31 cellular contexts compared by ENCODE assay signal in the genomic region with DNA sequence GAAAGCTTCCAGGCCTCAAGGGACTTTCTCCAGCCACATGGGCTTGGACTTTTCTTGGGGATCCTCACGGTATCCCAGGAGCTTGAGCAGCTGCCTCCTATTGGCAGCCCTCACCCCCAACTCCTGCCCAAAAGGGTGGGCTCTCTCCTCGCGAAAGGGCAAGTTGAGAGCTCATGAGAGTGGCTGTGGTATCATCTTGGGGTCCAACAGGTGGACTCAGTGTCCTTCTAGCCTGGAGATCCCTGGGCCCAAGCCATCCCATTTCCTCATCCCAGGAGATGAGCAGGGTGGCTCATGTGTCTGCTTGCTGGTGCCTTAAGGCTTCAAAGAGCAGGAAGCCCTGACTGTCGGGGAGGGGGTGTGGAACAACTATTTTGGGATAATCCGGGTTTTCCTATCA. TPM values are rescaled to one million over a fixed set of nuclear protein-coding genes. Genes with fewer than 3 reads are reported as not detected.
"Had no signal": no experiment of that assay in that cellular context is flagged by ENCODE, and none has a peak within 500 bp of the region (broad histone marks: within the 10 kb centered on the region; RNA-seq: fewer than 3 reads in every experiment).

No MANE protein-coding gene starts in this region.

- H3K27ac ChIP-seq: body of pancreas, KMS-11, SJSA1 had no signal

- H3K27ac Mint-ChIP-seq: activated CD4-positive, alpha-beta memory T cell treated with anti-CD3 and anti-CD28 coated beads, Interleukin-2, amount 10 ng/mL, durations not matched to agents 7 days and 5 days; activated naive CD4-positive, alpha-beta T cell treated with anti-CD3 and anti-CD28 coated beads, Interleukin-2, amount 50 U/mL, for 24 hours; activated T-helper 17 cell treated with anti-CD3 and anti-CD28 coated beads, Interleukin-2, amount 50 U/mL, for 72 hours; T-helper 1 cell treated with Interleukin-12 subunit alpha and Interleukin-12 subunit beta and Interleukin-4 antibody, amounts not matched to agents 30 μg/mL and 1 μg/mL, for 36 hours; WTC11 had no signal

- H3K4me1 Mint-ChIP-seq: activated CD4-positive, alpha-beta memory T cell treated with anti-CD3 and anti-CD28 coated beads, Interleukin-2, amount 10 ng/mL, durations not matched to agents 7 days and 5 days; activated naive CD4-positive, alpha-beta T cell treated with anti-CD3 and anti-CD28 coated beads, Interleukin-2, amount 50 U/mL, for 24 hours; activated T-helper 17 cell treated with anti-CD3 and anti-CD28 coated beads, Interleukin-2, amount 50 U/mL, for 72 hours; central memory CD8-positive, alpha-beta T cell had no signal

- FAIRE-seq: bronchial epithelial cell, colon had no signal

- H3K9me3 ChIP-seq: body of pancreas, SJSA1 had no signal

- H3K36me3 ChIP-seq: SJSA1 had no signal

- H3K36me3 Mint-ChIP-seq: activated naive CD4-positive, alpha-beta T cell treated with anti-CD3 and anti-CD28 coated beads, Interleukin-2, amount 50 U/mL, for 24 hours; WTC11 had no signal

- H3K9me3 Mint-ChIP-seq: activated CD4-positive, alpha-beta memory T cell treated with anti-CD3 and anti-CD28 coated beads, Interleukin-2, amount 10 ng/mL, durations not matched to agents 7 days and 5 days; activated naive CD4-positive, alpha-beta T cell treated with anti-CD3 and anti-CD28 coated beads, Interleukin-2, amount 50 U/mL, for 24 hours; activated T-helper 17 cell treated with anti-CD3 and anti-CD28 coated beads, Interleukin-2, amount 50 U/mL, for 72 hours; central memory CD8-positive, alpha-beta T cell; T-helper 1 cell treated with Interleukin-12 subunit alpha and Interleukin-12 subunit beta and Interleukin-4 antibody, amounts not matched to agents 30 μg/mL and 1 μg/mL, for 36 hours; WTC11 had no signal

- H3K27me3 ChIP-seq: body of pancreas, SJSA1 had no signal

- H3K4me3 ChIP-seq: body of pancreas, SJSA1 had no signal

- H3K4me3 Mint-ChIP-seq: activated CD4-positive, alpha-beta memory T cell treated with anti-CD3 and anti-CD28 coated beads, Interleukin-2, amount 10 ng/mL, durations not matched to agents 7 days and 5 days; activated naive CD4-positive, alpha-beta T cell treated with anti-CD3 and anti-CD28 coated beads, Interleukin-2, amount 50 U/mL, for 24 hours; activated T-helper 17 cell treated with anti-CD3 and anti-CD28 coated beads, Interleukin-2, amount 50 U/mL, for 72 hours; central memory CD8-positive, alpha-beta T cell; T-helper 1 cell treated with Interleukin-12 subunit alpha and Interleukin-12 subunit beta and Interleukin-4 antibody, amounts not matched to agents 30 μg/mL and 1 μg/mL, for 36 hours; WTC11 had no signal

- H3K4me2 ChIP-seq: KMS-11 had no signal

- H3K9ac ChIP-seq: KMS-11 had no signal

- DNase-seq: activated CD4-positive, alpha-beta memory T cell treated with anti-CD3 and anti-CD28 coated beads, Interleukin-2, amount 10 ng/mL, durations not matched to agents 7 days and 5 days; activated CD4-positive, alpha-beta T cell treated with anti-CD3 and anti-CD28 coated beads for 1 hour; activated CD4-positive, alpha-beta T cell treated with anti-CD3 and anti-CD28 coated beads, Interleukin-2, amount 50 U/mL, for 1 hour; activated T-cell treated with anti-CD3 and anti-CD28 coated beads for 4 hours; activated T-cell treated with anti-CD3 and anti-CD28 coated beads, Interleukin-2, amount 50 U/mL, for 48 hours; NCI-H1092; NCI-H1417; NCI-H1694 treated with DMSO at 0.1 percent for 48 hours; NCI-H2081; NCI-H510A treated with DMSO at 0.1 percent for 48 hours; NCI-H69; NK-92 treated with Interleukin-12 subunit alpha and Interleukin-12 subunit beta, amount 100 ng/mL, for 24 hours; OCI-M1; RPMI8226; SHP77; SW 1271 had no signal

- ATAC-seq: activated T-helper 17 cell treated with anti-CD3 and anti-CD28 coated beads, Interleukin-2, amount 50 U/mL, for 72 hours; body of pancreas; Panc1; SK-N-SH treated with all-trans-retinoic acid at 6 μM for 48 hours had no signal

RNA-seq across cellular contexts. Expression of gene TBX4, which starts 17.7 kb away (rescaled TPM):
- total RNA-seq: activated CD4-positive, alpha-beta memory T cell treated with anti-CD3 and anti-CD28 coated beads, Interleukin-2, amount 10 ng/mL, durations not matched to agents 7 days and 5 days; activated CD8-positive, alpha-beta memory T cell treated with anti-CD3 and anti-CD28 coated beads for 36 hours; activated T-helper 17 cell treated with anti-CD3 and anti-CD28 coated beads, Interleukin-2, amount 50 U/mL, for 72 hours; body of pancreas; bronchial epithelial cell; MCF 10A; WTC11 had no signal
- polyA plus RNA-seq: aorta had no signal
